13 cellular contexts compared by ENCODE assay signal in the genomic region with DNA sequence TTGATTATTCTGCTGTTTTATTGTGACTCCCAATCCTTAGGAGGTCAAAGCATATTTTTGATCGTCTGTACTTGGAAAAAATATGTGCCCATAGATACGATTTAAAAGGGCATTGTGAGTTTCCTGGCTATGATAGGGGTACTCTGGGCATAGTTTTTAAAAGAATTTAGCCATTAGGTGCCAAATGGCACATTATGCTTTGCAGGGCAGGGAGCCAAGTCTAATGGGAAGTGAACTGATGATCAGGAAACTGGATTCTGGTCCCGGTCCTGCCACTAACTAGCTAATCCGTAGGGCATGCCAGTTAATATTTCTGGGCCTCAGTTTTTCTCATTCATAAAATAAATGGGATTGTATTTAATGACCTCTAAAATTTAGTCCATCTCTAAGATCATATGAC.
A peak's percentile ranks its signal among the peaks of the same experiment; 100 is the strongest.
DNase-seq lines count a peak whose midpoint lies in the region; TF ChIP-seq lines count a peak whose summit lies in the region.
"Had no signal": no experiment of that assay in that cellular context is flagged by ENCODE, and none has a peak within 500 bp of the region (broad histone marks: within the 10 kb centered on the region; RNA-seq: fewer than 3 reads in every experiment).

No MANE protein-coding gene starts in this region.

- no peaks in the 10 kb centered on the region for H3K36me3 ChIP-seq in tibial artery

- H3K4me1 ChIP-seq in tibial artery, result peaks cover 0 to 76% (median 36%) of the 10 kb centered on the region in 4 donors

- peak overlapping the region; percentile 55 to 82 for H3K4me3 ChIP-seq in cardiac fibroblast (replicated peaks in 1 of 2; ENCODE audit: low read depth in 2 of 2, low read length in 2 of 2)
- H3K4me3 ChIP-seq in tibial artery, result peak overlapping the region; percentile 56 to 61
- H3K4me3 ChIP-seq: SK-N-MC had no signal

- no peaks in the 10 kb centered on the region for H3K27me3 ChIP-seq in tibial artery

- TF ChIP-seq CTCF in cardiac fibroblast (IDR thresholded peaks at IDR 0.05; ENCODE audit: low read depth, low read length) (no peak), tibial artery (IDR thresholded peaks at IDR 0.05) (no peak)

- no peaks in the 10 kb centered on the region for H3K9me3 ChIP-seq in tibial artery

- DNase-seq in NCI-H446 treated with DMSO at 0.1 percent for 48 hours (lab: John Stamatoyannopoulos, UW) (peak; percentile 43), cardiac fibroblast (ENCODE audit: low read depth in 2 of 2) (peak; percentile 51 to 63), lung microvascular endothelial cell (ENCODE audit: low read depth in 2 of 2) (peak; percentile 37 to 73), tibial artery (peak in 1 of 2 donors; percentile 34), NCI-H1436 treated with DMSO at 0.1 percent for 48 hours (lab: John Stamatoyannopoulos, UW) (no peak), COLO668 (lab: John Stamatoyannopoulos, UW; ENCODE audit: unreplicated experiment) (no peak), HuH-7 (ENCODE audit: low spot score) (no peak)
- DNase-seq: activated CD4-positive, alpha-beta T cell treated with anti-CD3 and anti-CD28 coated beads for 36 hours; central memory CD4-positive, alpha-beta T cell; NCI-H69; stimulated activated CD4-positive, alpha-beta T cell treated with anti-CD3 and anti-CD28 coated beads, Interleukin-4, amount 100 ng/mL, for 1 hour; stimulated activated naive CD8-positive, alpha-beta T cell treated with anti-CD3 and anti-CD28 coated beads, Interleukin-15, Interleukin-2, amounts not matched to agents 100 U/mL and 50 U/mL, for 24 hours had no signal

- H3K27ac ChIP-seq in tibial artery, result peak overlapping the region; percentile 83 to 86
- H3K27ac ChIP-seq: SK-N-MC had no signal

- intact Hi-C loops in tibial artery (cut with DNase I; ENCODE audit: low total_unique reads), result no loop called here

Comparison
In these comparisons a context has a peak if more than half of its experiments do, and no peak if none do; other contexts are left out.
1. DNase-seq: peak in NCI-H446 treated with DMSO at 0.1 percent for 48 hours (single experiment), cardiac fibroblast (2 of 2) and lung microvascular endothelial cell (2 of 2); none in NCI-H1436 treated with DMSO at 0.1 percent for 48 hours (single experiment), COLO668 (single experiment) and HuH-7 (single experiment).